Comparison of ENCODE assay signal across 1 cellular context in the genomic region with DNA sequence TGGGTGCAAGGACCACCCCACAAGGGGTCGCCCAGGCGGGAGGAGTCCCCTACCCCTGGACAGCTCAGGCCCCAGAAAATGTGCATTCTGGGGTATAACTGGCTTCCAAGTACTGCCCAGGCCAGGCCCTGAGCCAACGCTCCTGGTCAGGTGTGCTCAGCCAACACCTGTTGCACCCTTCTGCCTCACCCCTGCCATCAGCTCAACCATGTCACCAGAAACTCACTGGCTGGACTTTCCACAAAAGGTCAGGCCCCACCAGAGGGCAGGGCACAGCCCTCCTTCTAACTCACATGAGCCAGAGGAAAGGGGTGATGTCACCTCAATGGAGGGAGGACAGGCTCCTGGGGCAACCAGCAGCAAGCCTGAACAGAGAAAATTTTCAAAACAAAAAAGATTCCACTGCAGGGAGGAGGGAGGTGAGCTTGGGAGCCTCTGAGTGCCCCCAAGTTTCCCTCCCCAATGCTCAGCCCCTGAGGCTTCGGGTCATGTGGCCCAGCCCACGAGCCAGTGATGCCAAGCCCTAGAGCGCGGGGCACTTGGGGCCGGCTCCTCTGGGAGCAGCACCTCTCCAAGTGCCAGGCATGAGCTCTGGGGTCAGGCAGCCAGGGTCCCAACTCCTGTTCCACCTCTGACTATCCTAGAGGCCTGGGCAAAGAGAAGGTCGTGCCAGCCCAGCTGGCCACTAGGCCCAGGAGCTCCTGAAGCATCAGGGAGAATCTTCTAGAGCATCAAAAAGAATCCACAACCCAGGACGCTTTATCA.
TF ChIP-seq lines count a peak whose summit lies in the region.

No MANE protein-coding gene starts in this region.

TF ChIP-seq in WTC11, 78 proteins besides CTCF, POLR2A, EP300 and RAD21:
- no peak for TF ChIP-seq FOXK1 (CRISPR knock-in tag; IDR thresholded peaks at IDR 0.05)
- TF ChIP-seq, protein P1, sequence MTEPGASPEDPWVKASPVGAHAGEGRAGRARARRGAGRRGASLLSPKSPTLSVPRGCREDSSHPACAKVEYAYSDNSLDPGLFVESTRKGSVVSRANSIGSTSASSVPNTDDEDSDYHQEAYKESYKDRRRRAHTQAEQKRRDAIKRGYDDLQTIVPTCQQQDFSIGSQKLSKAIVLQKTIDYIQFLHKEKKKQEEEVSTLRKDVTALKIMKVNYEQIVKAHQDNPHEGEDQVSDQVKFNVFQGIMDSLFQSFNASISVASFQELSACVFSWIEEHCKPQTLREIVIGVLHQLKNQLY (CRISPR knock-in tag; IDR thresholded peaks at IDR 0.05): no peak
- no peak for TF ChIP-seq TEAD1 (CRISPR knock-in tag; IDR thresholded peaks at IDR 0.05)
- TF ChIP-seq JAZF1 (CRISPR knock-in tag; IDR thresholded peaks at IDR 0.05): no peak
- TF ChIP-seq, protein P2, sequence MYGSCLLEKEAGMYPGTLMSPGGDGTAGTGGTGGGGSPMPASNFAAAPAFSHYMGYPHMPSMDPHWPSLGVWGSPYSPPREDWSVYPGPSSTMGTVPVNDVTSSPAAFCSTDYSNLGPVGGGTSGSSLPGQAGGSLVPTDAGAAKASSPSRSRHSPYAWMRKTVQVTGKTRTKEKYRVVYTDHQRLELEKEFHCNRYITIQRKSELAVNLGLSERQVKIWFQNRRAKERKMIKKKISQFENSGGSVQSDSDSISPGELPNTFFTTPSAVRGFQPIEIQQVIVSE (CRISPR knock-in tag; IDR thresholded peaks at IDR 0.05; ENCODE audit: borderline replicate concordance): no peak
- TF ChIP-seq, protein P3, sequence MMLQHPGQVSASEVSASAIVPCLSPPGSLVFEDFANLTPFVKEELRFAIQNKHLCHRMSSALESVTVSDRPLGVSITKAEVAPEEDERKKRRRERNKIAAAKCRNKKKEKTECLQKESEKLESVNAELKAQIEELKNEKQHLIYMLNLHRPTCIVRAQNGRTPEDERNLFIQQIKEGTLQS (CRISPR knock-in tag; conservative IDR thresholded peaks at IDR 0.05): no peak
- TF ChIP-seq, protein P4, sequence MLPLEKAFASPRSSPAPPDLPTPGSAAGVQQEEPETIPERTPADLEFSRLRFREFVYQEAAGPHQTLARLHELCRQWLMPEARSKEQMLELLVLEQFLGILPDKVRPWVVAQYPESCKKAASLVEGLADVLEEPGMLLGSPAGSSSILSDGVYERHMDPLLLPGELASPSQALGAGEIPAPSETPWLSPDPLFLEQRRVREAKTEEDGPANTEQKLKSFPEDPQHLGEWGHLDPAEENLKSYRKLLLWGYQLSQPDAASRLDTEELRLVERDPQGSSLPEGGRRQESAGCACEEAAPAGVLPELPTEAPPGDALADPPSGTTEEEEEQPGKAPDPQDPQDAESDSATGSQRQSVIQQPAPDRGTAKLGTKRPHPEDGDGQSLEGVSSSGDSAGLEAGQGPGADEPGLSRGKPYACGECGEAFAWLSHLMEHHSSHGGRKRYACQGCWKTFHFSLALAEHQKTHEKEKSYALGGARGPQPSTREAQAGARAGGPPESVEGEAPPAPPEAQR (CRISPR knock-in tag; IDR thresholded peaks at IDR 0.05): no peak
- TF ChIP-seq, protein P5, sequence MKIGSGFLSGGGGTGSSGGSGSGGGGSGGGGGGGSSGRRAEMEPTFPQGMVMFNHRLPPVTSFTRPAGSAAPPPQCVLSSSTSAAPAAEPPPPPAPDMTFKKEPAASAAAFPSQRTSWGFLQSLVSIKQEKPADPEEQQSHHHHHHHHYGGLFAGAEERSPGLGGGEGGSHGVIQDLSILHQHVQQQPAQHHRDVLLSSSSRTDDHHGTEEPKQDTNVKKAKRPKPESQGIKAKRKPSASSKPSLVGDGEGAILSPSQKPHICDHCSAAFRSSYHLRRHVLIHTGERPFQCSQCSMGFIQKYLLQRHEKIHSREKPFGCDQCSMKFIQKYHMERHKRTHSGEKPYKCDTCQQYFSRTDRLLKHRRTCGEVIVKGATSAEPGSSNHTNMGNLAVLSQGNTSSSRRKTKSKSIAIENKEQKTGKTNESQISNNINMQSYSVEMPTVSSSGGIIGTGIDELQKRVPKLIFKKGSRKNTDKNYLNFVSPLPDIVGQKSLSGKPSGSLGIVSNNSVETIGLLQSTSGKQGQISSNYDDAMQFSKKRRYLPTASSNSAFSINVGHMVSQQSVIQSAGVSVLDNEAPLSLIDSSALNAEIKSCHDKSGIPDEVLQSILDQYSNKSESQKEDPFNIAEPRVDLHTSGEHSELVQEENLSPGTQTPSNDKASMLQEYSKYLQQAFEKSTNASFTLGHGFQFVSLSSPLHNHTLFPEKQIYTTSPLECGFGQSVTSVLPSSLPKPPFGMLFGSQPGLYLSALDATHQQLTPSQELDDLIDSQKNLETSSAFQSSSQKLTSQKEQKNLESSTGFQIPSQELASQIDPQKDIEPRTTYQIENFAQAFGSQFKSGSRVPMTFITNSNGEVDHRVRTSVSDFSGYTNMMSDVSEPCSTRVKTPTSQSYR (CRISPR knock-in tag; IDR thresholded peaks at IDR 0.05): no peak
- TF ChIP-seq PRRX2 (CRISPR knock-in tag; IDR thresholded peaks at IDR 0.05): no peak
- no peak for TF ChIP-seq NR3C1 (CRISPR knock-in tag; conservative IDR thresholded peaks at IDR 0.05; ENCODE audit: low read depth)
- no peak for TF ChIP-seq ELF4 (CRISPR knock-in tag; IDR thresholded peaks at IDR 0.05; ENCODE audit: low read depth)
